1 cellular context compared by ENCODE assay signal in the genomic region with DNA sequence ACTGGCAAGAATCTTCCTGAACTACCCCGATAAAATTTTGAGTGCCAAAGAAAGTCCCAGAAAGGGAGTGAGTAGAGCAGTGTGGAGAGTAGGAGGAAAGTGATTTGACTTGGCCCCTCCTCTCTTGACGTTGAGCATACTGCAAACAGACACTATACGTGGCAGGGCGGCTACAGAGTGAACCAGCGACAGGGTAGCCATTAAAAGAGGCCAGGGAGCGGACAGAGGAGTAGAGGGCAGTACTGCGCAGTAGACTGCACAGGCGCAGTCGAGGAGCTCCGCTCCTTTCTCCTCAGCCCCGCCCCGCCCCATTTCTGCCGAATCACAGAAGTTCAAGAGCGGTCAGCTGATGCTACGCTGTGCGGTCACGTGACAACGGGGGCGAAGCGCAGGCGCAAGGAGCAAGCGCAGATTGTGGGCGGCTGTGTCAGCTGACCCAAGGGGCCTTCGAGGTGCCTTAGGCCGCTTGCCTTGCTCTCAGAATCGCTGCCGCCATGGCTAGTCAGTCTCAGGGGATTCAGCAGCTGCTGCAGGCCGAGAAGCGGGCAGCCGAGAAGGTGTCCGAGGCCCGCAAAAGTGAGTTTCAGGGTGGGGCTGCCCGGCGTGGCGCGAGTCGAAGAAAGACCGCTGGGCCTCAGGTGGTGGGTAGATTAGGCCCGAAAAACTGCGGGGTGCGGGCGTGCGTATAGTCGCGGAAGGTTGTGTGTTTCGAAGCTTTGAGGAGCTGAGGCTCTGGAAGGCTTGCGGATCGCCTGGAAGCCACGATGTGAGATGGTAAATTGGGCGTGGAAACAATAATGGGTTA.
A peak's percentile ranks its signal among the peaks of the same experiment; 100 is the strongest.
TF ChIP-seq lines count a peak whose summit lies in the region.

A gene with protein sequence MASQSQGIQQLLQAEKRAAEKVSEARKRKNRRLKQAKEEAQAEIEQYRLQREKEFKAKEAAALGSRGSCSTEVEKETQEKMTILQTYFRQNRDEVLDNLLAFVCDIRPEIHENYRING (plus strand): TSS at position 425 of the 805 bp plus-strand sequence. CDS start 70 bp downstream, at position 495.

TF ChIP-seq in HepG2, 621 proteins besides CTCF, POLR2A, EP300 and RAD21 (continued from another document and continues in another):
- TF ChIP-seq, protein P1, sequence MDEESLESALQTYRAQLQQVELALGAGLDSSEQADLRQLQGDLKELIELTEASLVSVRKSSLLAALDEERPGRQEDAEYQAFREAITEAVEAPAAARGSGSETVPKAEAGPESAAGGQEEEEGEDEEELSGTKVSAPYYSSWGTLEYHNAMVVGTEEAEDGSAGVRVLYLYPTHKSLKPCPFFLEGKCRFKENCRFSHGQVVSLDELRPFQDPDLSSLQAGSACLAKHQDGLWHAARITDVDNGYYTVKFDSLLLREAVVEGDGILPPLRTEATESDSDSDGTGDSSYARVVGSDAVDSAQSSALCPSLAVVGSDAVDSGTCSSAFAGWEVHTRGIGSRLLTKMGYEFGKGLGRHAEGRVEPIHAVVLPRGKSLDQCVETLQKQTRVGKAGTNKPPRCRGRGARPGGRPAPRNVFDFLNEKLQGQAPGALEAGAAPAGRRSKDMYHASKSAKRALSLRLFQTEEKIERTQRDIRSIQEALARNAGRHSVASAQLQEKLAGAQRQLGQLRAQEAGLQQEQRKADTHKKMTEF (CRISPR knock-in tag; IDR thresholded peaks at IDR 0.05) = peak; percentile 95
- TF ChIP-seq ZNF263 (CRISPR knock-in tag; IDR thresholded peaks at IDR 0.05) = peak; percentile 65; the same call in 1 of the 2 replicates
- TF ChIP-seq FIP1L1 (IDR thresholded peaks at IDR 0.05; ENCODE audit: borderline replicate concordance, insufficient read depth, low read depth, low read length) = no peak
- peak; percentile 85 for TF ChIP-seq ARNT2 (CRISPR knock-in tag; IDR thresholded peaks at IDR 0.05; ENCODE audit: low read depth)
- TF ChIP-seq, protein P2, sequence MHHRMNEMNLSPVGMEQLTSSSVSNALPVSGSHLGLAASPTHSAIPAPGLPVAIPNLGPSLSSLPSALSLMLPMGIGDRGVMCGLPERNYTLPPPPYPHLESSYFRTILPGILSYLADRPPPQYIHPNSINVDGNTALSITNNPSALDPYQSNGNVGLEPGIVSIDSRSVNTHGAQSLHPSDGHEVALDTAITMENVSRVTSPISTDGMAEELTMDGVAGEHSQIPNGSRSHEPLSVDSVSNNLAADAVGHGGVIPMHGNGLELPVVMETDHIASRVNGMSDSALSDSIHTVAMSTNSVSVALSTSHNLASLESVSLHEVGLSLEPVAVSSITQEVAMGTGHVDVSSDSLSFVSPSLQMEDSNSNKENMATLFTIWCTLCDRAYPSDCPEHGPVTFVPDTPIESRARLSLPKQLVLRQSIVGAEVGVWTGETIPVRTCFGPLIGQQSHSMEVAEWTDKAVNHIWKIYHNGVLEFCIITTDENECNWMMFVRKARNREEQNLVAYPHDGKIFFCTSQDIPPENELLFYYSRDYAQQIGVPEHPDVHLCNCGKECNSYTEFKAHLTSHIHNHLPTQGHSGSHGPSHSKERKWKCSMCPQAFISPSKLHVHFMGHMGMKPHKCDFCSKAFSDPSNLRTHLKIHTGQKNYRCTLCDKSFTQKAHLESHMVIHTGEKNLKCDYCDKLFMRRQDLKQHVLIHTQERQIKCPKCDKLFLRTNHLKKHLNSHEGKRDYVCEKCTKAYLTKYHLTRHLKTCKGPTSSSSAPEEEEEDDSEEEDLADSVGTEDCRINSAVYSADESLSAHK (CRISPR knock-in tag; IDR thresholded peaks at IDR 0.05; ENCODE audit: borderline replicate concordance) = peak; percentile 76; the same call in 1 of the 2 replicates
- peak; percentile 95 for TF ChIP-seq TAF1 (CRISPR knock-in tag; IDR thresholded peaks at IDR 0.05)
- no peak for TF ChIP-seq ZNF136 (CRISPR knock-in tag; IDR thresholded peaks at IDR 0.05; ENCODE audit: low read depth)
- TF ChIP-seq ZNF234 (CRISPR knock-in tag; conservative IDR thresholded peaks at IDR 0.05) = no peak
- TF ChIP-seq, protein P3, sequence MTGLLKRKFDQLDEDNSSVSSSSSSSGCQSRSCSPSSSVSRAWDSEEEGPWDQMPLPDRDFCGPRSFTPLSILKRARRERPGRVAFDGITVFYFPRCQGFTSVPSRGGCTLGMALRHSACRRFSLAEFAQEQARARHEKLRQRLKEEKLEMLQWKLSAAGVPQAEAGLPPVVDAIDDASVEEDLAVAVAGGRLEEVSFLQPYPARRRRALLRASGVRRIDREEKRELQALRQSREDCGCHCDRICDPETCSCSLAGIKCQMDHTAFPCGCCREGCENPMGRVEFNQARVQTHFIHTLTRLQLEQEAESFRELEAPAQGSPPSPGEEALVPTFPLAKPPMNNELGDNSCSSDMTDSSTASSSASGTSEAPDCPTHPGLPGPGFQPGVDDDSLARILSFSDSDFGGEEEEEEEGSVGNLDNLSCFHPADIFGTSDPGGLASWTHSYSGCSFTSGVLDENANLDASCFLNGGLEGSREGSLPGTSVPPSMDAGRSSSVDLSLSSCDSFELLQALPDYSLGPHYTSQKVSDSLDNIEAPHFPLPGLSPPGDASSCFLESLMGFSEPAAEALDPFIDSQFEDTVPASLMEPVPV (CRISPR knock-in tag; IDR thresholded peaks at IDR 0.05) = peak; percentile 87; the same call in 1 of the 2 replicates
- TF ChIP-seq ZBTB20 (CRISPR knock-in tag; IDR thresholded peaks at IDR 0.05; ENCODE audit: borderline replicate concordance, low read depth) = no peak
- TF ChIP-seq ZNF841 (CRISPR knock-in tag; IDR thresholded peaks at IDR 0.05; ENCODE audit: borderline replicate concordance) = no peak
- TF ChIP-seq DR1 (CRISPR knock-in tag; IDR thresholded peaks at IDR 0.05) = peak; percentile 83
- no peak; the same call in 1 of the 2 replicates for TF ChIP-seq ZNF101 (CRISPR knock-in tag; IDR thresholded peaks at IDR 0.05; ENCODE audit: borderline replicate concordance, low read depth)
- TF ChIP-seq U2AF1 (optimal IDR thresholded peaks at IDR 0.05; ENCODE audit: low read depth, low read length) = no peak
- TF ChIP-seq, protein P4, sequence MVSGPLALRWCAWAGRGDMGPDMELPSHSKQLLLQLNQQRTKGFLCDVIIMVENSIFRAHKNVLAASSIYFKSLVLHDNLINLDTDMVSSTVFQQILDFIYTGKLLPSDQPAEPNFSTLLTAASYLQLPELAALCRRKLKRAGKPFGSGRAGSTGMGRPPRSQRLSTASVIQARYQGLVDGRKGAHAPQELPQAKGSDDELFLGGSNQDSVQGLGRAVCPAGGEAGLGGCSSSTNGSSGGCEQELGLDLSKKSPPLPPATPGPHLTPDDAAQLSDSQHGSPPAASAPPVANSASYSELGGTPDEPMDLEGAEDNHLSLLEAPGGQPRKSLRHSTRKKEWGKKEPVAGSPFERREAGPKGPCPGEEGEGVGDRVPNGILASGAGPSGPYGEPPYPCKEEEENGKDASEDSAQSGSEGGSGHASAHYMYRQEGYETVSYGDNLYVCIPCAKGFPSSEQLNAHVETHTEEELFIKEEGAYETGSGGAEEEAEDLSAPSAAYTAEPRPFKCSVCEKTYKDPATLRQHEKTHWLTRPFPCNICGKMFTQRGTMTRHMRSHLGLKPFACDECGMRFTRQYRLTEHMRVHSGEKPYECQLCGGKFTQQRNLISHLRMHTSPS (CRISPR knock-in tag; IDR thresholded peaks at IDR 0.05; ENCODE audit: low read depth) = no peak
- peak; percentile 56; the same call in 1 of the 2 replicates for TF ChIP-seq ZIK1 (CRISPR knock-in tag; IDR thresholded peaks at IDR 0.05; ENCODE audit: borderline replicate concordance, low read depth)
- no peak for TF ChIP-seq RFX1 (IDR thresholded peaks at IDR 0.05)
- TF ChIP-seq, protein P5, sequence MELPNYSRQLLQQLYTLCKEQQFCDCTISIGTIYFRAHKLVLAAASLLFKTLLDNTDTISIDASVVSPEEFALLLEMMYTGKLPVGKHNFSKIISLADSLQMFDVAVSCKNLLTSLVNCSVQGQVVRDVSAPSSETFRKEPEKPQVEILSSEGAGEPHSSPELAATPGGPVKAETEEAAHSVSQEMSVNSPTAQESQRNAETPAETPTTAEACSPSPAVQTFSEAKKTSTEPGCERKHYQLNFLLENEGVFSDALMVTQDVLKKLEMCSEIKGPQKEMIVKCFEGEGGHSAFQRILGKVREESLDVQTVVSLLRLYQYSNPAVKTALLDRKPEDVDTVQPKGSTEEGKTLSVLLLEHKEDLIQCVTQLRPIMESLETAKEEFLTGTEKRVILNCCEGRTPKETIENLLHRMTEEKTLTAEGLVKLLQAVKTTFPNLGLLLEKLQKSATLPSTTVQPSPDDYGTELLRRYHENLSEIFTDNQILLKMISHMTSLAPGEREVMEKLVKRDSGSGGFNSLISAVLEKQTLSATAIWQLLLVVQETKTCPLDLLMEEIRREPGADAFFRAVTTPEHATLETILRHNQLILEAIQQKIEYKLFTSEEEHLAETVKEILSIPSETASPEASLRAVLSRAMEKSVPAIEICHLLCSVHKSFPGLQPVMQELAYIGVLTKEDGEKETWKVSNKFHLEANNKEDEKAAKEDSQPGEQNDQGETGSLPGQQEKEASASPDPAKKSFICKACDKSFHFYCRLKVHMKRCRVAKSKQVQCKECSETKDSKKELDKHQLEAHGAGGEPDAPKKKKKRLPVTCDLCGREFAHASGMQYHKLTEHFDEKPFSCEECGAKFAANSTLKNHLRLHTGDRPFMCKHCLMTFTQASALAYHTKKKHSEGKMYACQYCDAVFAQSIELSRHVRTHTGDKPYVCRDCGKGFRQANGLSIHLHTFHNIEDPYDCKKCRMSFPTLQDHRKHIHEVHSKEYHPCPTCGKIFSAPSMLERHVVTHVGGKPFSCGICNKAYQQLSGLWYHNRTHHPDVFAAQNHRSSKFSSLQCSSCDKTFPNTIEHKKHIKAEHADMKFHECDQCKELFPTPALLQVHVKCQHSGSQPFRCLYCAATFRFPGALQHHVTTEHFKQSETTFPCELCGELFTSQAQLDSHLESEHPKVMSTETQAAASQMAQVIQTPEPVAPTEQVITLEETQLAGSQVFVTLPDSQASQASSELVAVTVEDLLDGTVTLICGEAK (IDR thresholded peaks at IDR 0.05) = no peak
- TF ChIP-seq, protein P5 (CRISPR knock-in tag; IDR thresholded peaks at IDR 0.05) = peak; percentile 74; the same call in 1 of the 2 replicates
- peak; percentile 72; the same call in 1 of the 2 replicates for TF ChIP-seq HOXA3 (CRISPR knock-in tag; IDR thresholded peaks at IDR 0.05)
- TF ChIP-seq SMYD3 (CRISPR knock-in tag; IDR thresholded peaks at IDR 0.05) = peak; percentile 89; the same call in 1 of the 2 replicates
- TF ChIP-seq, protein P6, sequence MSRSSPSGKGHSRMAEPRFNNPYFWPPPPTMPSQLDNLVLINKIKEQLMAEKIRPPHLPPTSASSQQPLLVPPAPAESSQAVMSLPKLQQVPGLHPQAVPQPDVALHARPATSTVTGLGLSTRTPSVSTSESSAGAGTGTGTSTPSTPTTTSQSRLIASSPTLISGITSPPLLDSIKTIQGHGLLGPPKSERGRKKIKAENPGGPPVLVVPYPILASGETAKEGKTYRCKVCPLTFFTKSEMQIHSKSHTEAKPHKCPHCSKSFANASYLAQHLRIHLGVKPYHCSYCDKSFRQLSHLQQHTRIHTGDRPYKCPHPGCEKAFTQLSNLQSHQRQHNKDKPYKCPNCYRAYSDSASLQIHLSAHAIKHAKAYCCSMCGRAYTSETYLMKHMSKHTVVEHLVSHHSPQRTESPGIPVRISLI (CRISPR knock-in tag; IDR thresholded peaks at IDR 0.05; ENCODE audit: borderline replicate concordance) = no peak
- TF ChIP-seq, protein P7, sequence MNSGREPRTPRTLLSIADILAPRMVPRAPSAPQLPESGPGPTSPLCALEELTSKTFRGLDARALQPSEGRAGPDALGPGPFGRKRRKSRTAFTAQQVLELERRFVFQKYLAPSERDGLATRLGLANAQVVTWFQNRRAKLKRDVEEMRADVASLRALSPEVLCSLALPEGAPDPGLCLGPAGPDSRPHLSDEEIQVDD (CRISPR knock-in tag; IDR thresholded peaks at IDR 0.05; ENCODE audit: borderline replicate concordance) = peak; percentile 77; the same call in 1 of the 2 replicates
- TF ChIP-seq, protein P8, sequence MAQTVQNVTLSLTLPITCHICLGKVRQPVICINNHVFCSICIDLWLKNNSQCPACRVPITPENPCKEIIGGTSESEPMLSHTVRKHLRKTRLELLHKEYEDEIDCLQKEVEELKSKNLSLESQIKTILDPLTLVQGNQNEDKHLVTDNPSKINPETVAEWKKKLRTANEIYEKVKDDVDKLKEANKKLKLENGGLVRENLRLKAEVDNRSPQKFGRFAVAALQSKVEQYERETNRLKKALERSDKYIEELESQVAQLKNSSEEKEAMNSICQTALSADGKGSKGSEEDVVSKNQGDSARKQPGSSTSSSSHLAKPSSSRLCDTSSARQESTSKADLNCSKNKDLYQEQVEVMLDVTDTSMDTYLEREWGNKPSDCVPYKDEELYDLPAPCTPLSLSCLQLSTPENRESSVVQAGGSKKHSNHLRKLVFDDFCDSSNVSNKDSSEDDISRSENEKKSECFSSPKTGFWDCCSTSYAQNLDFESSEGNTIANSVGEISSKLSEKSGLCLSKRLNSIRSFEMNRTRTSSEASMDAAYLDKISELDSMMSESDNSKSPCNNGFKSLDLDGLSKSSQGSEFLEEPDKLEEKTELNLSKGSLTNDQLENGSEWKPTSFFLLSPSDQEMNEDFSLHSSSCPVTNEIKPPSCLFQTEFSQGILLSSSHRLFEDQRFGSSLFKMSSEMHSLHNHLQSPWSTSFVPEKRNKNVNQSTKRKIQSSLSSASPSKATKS (CRISPR knock-in tag; IDR thresholded peaks at IDR 0.05) = no peak
- TF ChIP-seq HMG20B (CRISPR knock-in tag; conservative IDR thresholded peaks at IDR 0.05) = peak; percentile 15; the same call in 1 of the 2 replicates
